ENCODE assay signal across 1 cellular context in genomic region chr2:55051026-55051866, GRCh38.
TF ChIP-seq lines count a peak whose summit lies in the region.

No MANE protein-coding gene starts in this region.

TF ChIP-seq in HepG2, 621 proteins besides CTCF, POLR2A, EP300 and RAD21 (continued from another document and continues in another):
- TF ChIP-seq AHDC1 (CRISPR knock-in tag; IDR thresholded peaks at IDR 0.05; ENCODE audit: borderline replicate concordance) (peak; percentile 17; the same call in 1 of the 2 replicates), ZBTB1 (CRISPR knock-in tag; IDR thresholded peaks at IDR 0.05; ENCODE audit: borderline replicate concordance) (no peak), ZNF75D (CRISPR knock-in tag; IDR thresholded peaks at IDR 0.05; ENCODE audit: borderline replicate concordance) (no peak), ZNF841 (CRISPR knock-in tag; IDR thresholded peaks at IDR 0.05; ENCODE audit: borderline replicate concordance) (no peak), MAZ (IDR thresholded peaks at IDR 0.05; ENCODE audit: borderline replicate concordance, low read depth, low read length) (no peak), MAZ (CRISPR knock-in tag; IDR thresholded peaks at IDR 0.05; ENCODE audit: low read depth) (no peak), THRA (CRISPR knock-in tag; IDR thresholded peaks at IDR 0.05; ENCODE audit: borderline replicate concordance) (no peak), HNF4A (CRISPR knock-in tag; IDR thresholded peaks at IDR 0.05) (peak; percentile 38; the same call in 1 of the 2 replicates), DRAP1 (CRISPR knock-in tag; IDR thresholded peaks at IDR 0.05) (no peak), DNMT1 (CRISPR knock-in tag; IDR thresholded peaks at IDR 0.05) (no peak), CEBPB (IDR thresholded peaks at IDR 0.05; ENCODE audit: borderline replicate concordance, low read depth, low read length) (no peak), ESRRA (CRISPR knock-in tag; IDR thresholded peaks at IDR 0.05; ENCODE audit: low read depth) (no peak; the same call in 1 of the 2 replicates), ZNF749 (CRISPR knock-in tag; IDR thresholded peaks at IDR 0.05; ENCODE audit: borderline replicate concordance) (no peak; the same call in 1 of the 2 replicates), ZBTB2 (CRISPR knock-in tag; IDR thresholded peaks at IDR 0.05; ENCODE audit: low read depth) (no peak), CHD4 (IDR thresholded peaks at IDR 0.05; ENCODE audit: borderline replicate concordance, low read length) (no peak), NR0B2 (CRISPR knock-in tag; IDR thresholded peaks at IDR 0.05) (no peak), PAF1 (CRISPR knock-in tag; IDR thresholded peaks at IDR 0.05) (no peak), ZNF615 (CRISPR knock-in tag; IDR thresholded peaks at IDR 0.05; ENCODE audit: borderline replicate concordance) (no peak; the same call in 1 of the 2 replicates), HOMEZ (CRISPR knock-in tag; IDR thresholded peaks at IDR 0.05; ENCODE audit: low read depth) (0 out of 2 replicates have a peak, but pooled peaks have one; percentile 28), HDAC1 (CRISPR knock-in tag; IDR thresholded peaks at IDR 0.05) (peak; percentile 32; the same call in 1 of the 2 replicates), ZNF281 (CRISPR knock-in tag; IDR thresholded peaks at IDR 0.05; ENCODE audit: borderline replicate concordance) (no peak), PBX2 (CRISPR knock-in tag; IDR thresholded peaks at IDR 0.05) (no peak), ZNF263 (CRISPR knock-in tag; IDR thresholded peaks at IDR 0.05) (no peak), ZNF18 (CRISPR knock-in tag; IDR thresholded peaks at IDR 0.05; ENCODE audit: insufficient replicate concordance) (no peak), POLR2AphosphoS5 (IDR thresholded peaks at IDR 0.05; ENCODE audit: low read depth, low read length) (no peak), ZNF432 (CRISPR knock-in tag; IDR thresholded peaks at IDR 0.05; ENCODE audit: borderline replicate concordance) (no peak), ZFP1 (CRISPR knock-in tag; IDR thresholded peaks at IDR 0.05) (no peak), ZHX1 (CRISPR knock-in tag; IDR thresholded peaks at IDR 0.05; ENCODE audit: low read depth) (0 out of 2 replicates have a peak, but pooled peaks have one; percentile 26), NR2C2 (CRISPR knock-in tag; IDR thresholded peaks at IDR 0.05; ENCODE audit: borderline replicate concordance) (no peak), ZNF367 (CRISPR knock-in tag; IDR thresholded peaks at IDR 0.05; ENCODE audit: borderline replicate concordance) (no peak), ZXDC (CRISPR knock-in tag; IDR thresholded peaks at IDR 0.05) (no peak)
